17 cellular contexts compared by ENCODE assay signal in genomic region chr18:54202851-54203250, GRCh38. TPM values are rescaled to one million over a fixed set of nuclear protein-coding genes. Genes with fewer than 3 reads are reported as not detected.
A peak's percentile ranks its signal among the peaks of the same experiment; 100 is the strongest.
DNase-seq lines count a peak whose midpoint lies in the region; ATAC-seq and TF ChIP-seq lines count a peak whose summit lies in the region.
"Had no signal": no experiment of that assay in that cellular context is flagged by ENCODE, and none has a peak within 500 bp of the region (broad histone marks: within the 10 kb centered on the region; RNA-seq: fewer than 3 reads in every experiment).

No MANE protein-coding gene starts in this region.

- no peaks in the 10 kb centered on the region for H3K9me2 ChIP-seq in Karpas-422 (replicated peaks; ENCODE audit: insufficient read depth, low read length)

- no peak for DNase-seq in activated CD4-positive, alpha-beta T cell treated with anti-CD3 and anti-CD28 coated beads for 36 hours
- no peak for DNase-seq in activated CD4-positive, alpha-beta T cell treated with anti-CD3 and anti-CD28 coated beads, Interleukin-2, amount 10 ng/mL, durations not matched to agents 7 days and 5 days
- no peak for DNase-seq in Karpas-422
- DNase-seq in foreskin keratinocyte, result peak in 1 of 2 donors; percentile 51
- no peak for DNase-seq in stimulated activated naive B cell treated with anti-CD40 and anti-IgM and Interleukin-4, amounts not matched to agents 10 μg/mL and 1 μg/mL and 100 μg/mL, for 72 hours
- no peak for DNase-seq in DMS 273 treated with DMSO at 0.1 percent for 48 hours (lab: John Stamatoyannopoulos, UW)
- DNase-seq: 8988T; CD4-positive, alpha-beta memory T cell; DMS79 treated with DMSO at 0.1 percent for 48 hours; GF-D8; GM23248; IMR-90 had no signal

- TF ChIP-seq CTCF in foreskin keratinocyte (conservative IDR thresholded peaks at IDR 0.05), result no peak

- peak overlapping the region; percentile 9 for H3K27ac Mint-ChIP-seq in activated CD4-positive, alpha-beta T cell treated with anti-CD3 and anti-CD28 coated beads for 36 hours
- no peak overlapping the region for H3K27ac Mint-ChIP-seq in activated CD4-positive, alpha-beta T cell treated with anti-CD3 and anti-CD28 coated beads, Interleukin-2, amount 10 ng/mL, durations not matched to agents 7 days and 5 days
- peak overlapping the region; percentile 22 for H3K27ac Mint-ChIP-seq in stimulated activated naive B cell treated with anti-CD40 and anti-IgM and Interleukin-4, amounts not matched to agents 10 μg/mL and 1 μg/mL and 100 μg/mL, for 72 hours

- CTCF ChIA-PET in activated CD4-positive, alpha-beta T cell treated with anti-CD3 and anti-CD28 coated beads for 36 hours (lab: Charles Lee), result interaction anchor here (1.1 to 1.2 kb wide), 2 partner anchors 10 to 68 kb away, joined by 3 read pairs; no protein-coding TSS in a partner anchor
- CTCF ChIA-PET in activated CD4-positive, alpha-beta T cell treated with anti-CD3 and anti-CD28 coated beads, Interleukin-2, amount 10 ng/mL, durations not matched to agents 7 days and 5 days (lab: Charles Lee), result no interaction called here

- H2AFZ ChIP-seq in Karpas-422 (ENCODE audit: low read length), result no peak overlapping the region
- H2AFZ ChIP-seq: GM23248 had no signal

- H3K9me3 Mint-ChIP-seq in activated CD4-positive, alpha-beta T cell treated with anti-CD3 and anti-CD28 coated beads for 36 hours (ENCODE audit: low read depth), result no peaks in the 10 kb centered on the region
- H3K9me3 Mint-ChIP-seq in activated CD4-positive, alpha-beta T cell treated with anti-CD3 and anti-CD28 coated beads, Interleukin-2, amount 10 ng/mL, durations not matched to agents 7 days and 5 days, result no peaks in the 10 kb centered on the region
- H3K9me3 Mint-ChIP-seq in stimulated activated naive B cell treated with anti-CD40 and anti-IgM and Interleukin-4, amounts not matched to agents 10 μg/mL and 1 μg/mL and 100 μg/mL, for 72 hours, result no peaks in the 10 kb centered on the region
- H3K9me3 Mint-ChIP-seq: CD14-positive monocyte had no signal

- peaks cover 22% of the 10 kb centered on the region for H3K4me1 Mint-ChIP-seq in activated CD4-positive, alpha-beta T cell treated with anti-CD3 and anti-CD28 coated beads for 36 hours
- peaks cover 20% of the 10 kb centered on the region for H3K4me1 Mint-ChIP-seq in activated CD4-positive, alpha-beta T cell treated with anti-CD3 and anti-CD28 coated beads, Interleukin-2, amount 10 ng/mL, durations not matched to agents 7 days and 5 days
- peaks cover 36 to 55% of the 10 kb centered on the region in 2 donors for H3K4me1 Mint-ChIP-seq in stimulated activated naive B cell treated with anti-CD40 and anti-IgM and Interleukin-4, amounts not matched to agents 10 μg/mL and 1 μg/mL and 100 μg/mL, for 72 hours

- peak overlapping the region; percentile 66; the same call in 1 of the 2 replicates for H3K27ac ChIP-seq in Karpas-422 (ENCODE audit: low read length)
- H3K27ac ChIP-seq in foreskin keratinocyte, result no peak overlapping the region
- H3K27ac ChIP-seq: BLaER1, GM23248, HL-60 had no signal

- peaks cover 38% of the 10 kb centered on the region for H3K36me3 Mint-ChIP-seq in activated CD4-positive, alpha-beta T cell treated with anti-CD3 and anti-CD28 coated beads for 36 hours (ENCODE audit: low read depth)
- H3K36me3 Mint-ChIP-seq in activated CD4-positive, alpha-beta T cell treated with anti-CD3 and anti-CD28 coated beads, Interleukin-2, amount 10 ng/mL, durations not matched to agents 7 days and 5 days (ENCODE audit: low read depth), result peaks cover 57% of the 10 kb centered on the region
- peaks cover 17 to 59% of the 10 kb centered on the region in 2 donors for H3K36me3 Mint-ChIP-seq in stimulated activated naive B cell treated with anti-CD40 and anti-IgM and Interleukin-4, amounts not matched to agents 10 μg/mL and 1 μg/mL and 100 μg/mL, for 72 hours

- H3K9ac ChIP-seq in Karpas-422 (ENCODE audit: low read length), result no peak overlapping the region
- H3K9ac ChIP-seq: BLaER1, GM23248 had no signal

- no peak overlapping the region for H3K4me2 ChIP-seq in Karpas-422 (ENCODE audit: low read depth, low read length, poor library complexity, severe bottlenecking)

- peaks cover 52% of the 10 kb centered on the region for H3K36me3 ChIP-seq in Karpas-422 (ENCODE audit: insufficient read depth, low read length)

- no peak for ATAC-seq in activated CD4-positive, alpha-beta T cell treated with anti-CD3 and anti-CD28 coated beads for 36 hours
- peak; percentile 48 for ATAC-seq in foreskin keratinocyte
- no peak for ATAC-seq in stimulated activated naive B cell treated with anti-CD40 and anti-IgM and Interleukin-4, amounts not matched to agents 10 μg/mL and 1 μg/mL and 100 μg/mL, for 72 hours (replicated peaks)
- ATAC-seq in HG02763 (IDR thresholded peaks at IDR 0.05; ENCODE audit: unreplicated experiment), result no peak

- H3K79me2 ChIP-seq in Karpas-422 (ENCODE audit: low read length), result peaks cover 99% of the 10 kb centered on the region

- H3K27me3 Mint-ChIP-seq in activated CD4-positive, alpha-beta T cell treated with anti-CD3 and anti-CD28 coated beads for 36 hours, result no peaks in the 10 kb centered on the region
- H3K27me3 Mint-ChIP-seq in activated CD4-positive, alpha-beta T cell treated with anti-CD3 and anti-CD28 coated beads, Interleukin-2, amount 10 ng/mL, durations not matched to agents 7 days and 5 days, result no peaks in the 10 kb centered on the region
- no peaks in the 10 kb centered on the region for H3K27me3 Mint-ChIP-seq in stimulated activated naive B cell treated with anti-CD40 and anti-IgM and Interleukin-4, amounts not matched to agents 10 μg/mL and 1 μg/mL and 100 μg/mL, for 72 hours
- H3K27me3 Mint-ChIP-seq: CD4-positive, alpha-beta memory T cell had no signal

- intact Hi-C loops in activated CD4-positive, alpha-beta T cell treated with anti-CD3 and anti-CD28 coated beads for 36 hours (cut with DNase I, micrococcal nuclease), result no loop called here

- POLR2A ChIA-PET in activated CD4-positive, alpha-beta T cell treated with anti-CD3 and anti-CD28 coated beads for 36 hours (lab: Charles Lee), result no interaction called here
- POLR2A ChIA-PET in activated CD4-positive, alpha-beta T cell treated with anti-CD3 and anti-CD28 coated beads, Interleukin-2, amount 10 ng/mL, durations not matched to agents 7 days and 5 days (lab: Charles Lee), result no interaction called here

- H3K9me3 ChIP-seq in Karpas-422 (ENCODE audit: low read length), result no peaks in the 10 kb centered on the region
- H3K9me3 ChIP-seq: HAP-1 had no signal

- H3K27me3 ChIP-seq in Karpas-422 (ENCODE audit: low read length) (no peaks in the 10 kb centered on the region), foreskin keratinocyte (no peaks in the 10 kb centered on the region)
- H3K27me3 ChIP-seq: BLaER1 had no signal

- H3K4me1 ChIP-seq in Karpas-422 (ENCODE audit: low read length) (peaks cover 41% of the 10 kb centered on the region), foreskin keratinocyte (peaks cover 8% of the 10 kb centered on the region)
- H3K4me1 ChIP-seq: HAP-1 had no signal

- H3K4me3 ChIP-seq in Karpas-422 (ENCODE audit: low read length), result no peak overlapping the region
- H3K4me3 ChIP-seq: BLaER1, GM23248, HAP-1 had no signal

- H3K4me3 Mint-ChIP-seq in activated CD4-positive, alpha-beta T cell treated with anti-CD3 and anti-CD28 coated beads for 36 hours, result no peak overlapping the region
- no peak overlapping the region for H3K4me3 Mint-ChIP-seq in activated CD4-positive, alpha-beta T cell treated with anti-CD3 and anti-CD28 coated beads, Interleukin-2, amount 10 ng/mL, durations not matched to agents 7 days and 5 days
- no peak overlapping the region for H3K4me3 Mint-ChIP-seq in stimulated activated naive B cell treated with anti-CD40 and anti-IgM and Interleukin-4, amounts not matched to agents 10 μg/mL and 1 μg/mL and 100 μg/mL, for 72 hours
- H3K4me3 Mint-ChIP-seq: CD14-positive monocyte; CD4-positive, alpha-beta memory T cell had no signal

- peaks cover 32% of the 10 kb centered on the region for H4K20me1 ChIP-seq in Karpas-422 (ENCODE audit: insufficient read depth, low read depth, low read length)

RNA-seq across cellular contexts. Expression of gene MBD2, which starts 21.6 kb away (rescaled TPM):
- total RNA-seq in activated CD4-positive, alpha-beta T cell treated with anti-CD3 and anti-CD28 coated beads for 36 hours, result 100 to 1,000 TPM; 134 to 143 TPM
- total RNA-seq in activated CD4-positive, alpha-beta T cell treated with anti-CD3 and anti-CD28 coated beads, Interleukin-2, amount 10 ng/mL, durations not matched to agents 7 days and 5 days, result 100 to 1,000 TPM; 103 to 105 TPM
- 53.5 and 61.3 TPM in 2 replicates for total RNA-seq in Karpas-422 (2014; rRNA removed; shearing (Covaris generic); ENCODE audit: low replicate concordance)
- 113 and 123 TPM in 2 replicates for total RNA-seq in foreskin keratinocyte
- polyA plus RNA-seq in foreskin keratinocyte, result 119 and 163 TPM in 2 replicates
